Comparison of ENCODE assay signal across 1 cellular context in genomic region chr6:157892363-157892878, GRCh38.
TF ChIP-seq lines count a peak whose summit lies in the region.

No MANE protein-coding gene starts in this region.

TF ChIP-seq in K562, 482 proteins besides CTCF, POLR2A, EP300 and RAD21 (continued from another document and continues in another):
- TF ChIP-seq, protein P1, sequence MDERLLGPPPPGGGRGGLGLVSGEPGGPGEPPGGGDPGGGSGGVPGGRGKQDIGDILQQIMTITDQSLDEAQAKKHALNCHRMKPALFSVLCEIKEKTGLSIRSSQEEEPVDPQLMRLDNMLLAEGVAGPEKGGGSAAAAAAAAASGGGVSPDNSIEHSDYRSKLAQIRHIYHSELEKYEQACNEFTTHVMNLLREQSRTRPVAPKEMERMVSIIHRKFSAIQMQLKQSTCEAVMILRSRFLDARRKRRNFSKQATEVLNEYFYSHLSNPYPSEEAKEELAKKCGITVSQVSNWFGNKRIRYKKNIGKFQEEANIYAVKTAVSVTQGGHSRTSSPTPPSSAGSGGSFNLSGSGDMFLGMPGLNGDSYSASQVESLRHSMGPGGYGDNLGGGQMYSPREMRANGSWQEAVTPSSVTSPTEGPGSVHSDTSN (CRISPR knock-in tag; IDR thresholded peaks at IDR 0.05; ENCODE audit: low read depth) = no peak
- TF ChIP-seq, protein P1 (tag; conservative IDR thresholded peaks at IDR 0.05; ENCODE audit: low read depth) = no peak
- TF ChIP-seq ZBTB49 (CRISPR knock-in tag; IDR thresholded peaks at IDR 0.05; ENCODE audit: borderline replicate concordance) = no peak
- TF ChIP-seq HMGN3 (IDR thresholded peaks at IDR 0.05; ENCODE audit: borderline replicate concordance, extremely low read depth, insufficient read length, low read depth, low read length) = no peak
- no peak for TF ChIP-seq ZNF668 (CRISPR knock-in tag; IDR thresholded peaks at IDR 0.05)
- no peak for TF ChIP-seq MTF1 (CRISPR knock-in tag; IDR thresholded peaks at IDR 0.05; ENCODE audit: borderline replicate concordance)
- peak; percentile 76 for TF ChIP-seq FOXJ2 (tag; IDR thresholded peaks at IDR 0.05)
- no peak for TF ChIP-seq HMG20A (CRISPR knock-in tag; conservative IDR thresholded peaks at IDR 0.05)
- no peak for TF ChIP-seq ZNF76 (CRISPR knock-in tag; IDR thresholded peaks at IDR 0.05; ENCODE audit: borderline replicate concordance)
- TF ChIP-seq PHF8 (IDR thresholded peaks at IDR 0.05; ENCODE audit: borderline replicate concordance, low read length) = no peak
- no peak for TF ChIP-seq STAT5B (CRISPR knock-in tag; IDR thresholded peaks at IDR 0.05)
- no peak for TF ChIP-seq ZZZ3 (IDR thresholded peaks at IDR 0.05)
- TF ChIP-seq TAF15 (IDR thresholded peaks at IDR 0.05; ENCODE audit: low read depth, low read length) = no peak
- no peak for TF ChIP-seq NR4A1 (CRISPR knock-in tag; IDR thresholded peaks at IDR 0.05)
- TF ChIP-seq NR4A1 (tag; IDR thresholded peaks at IDR 0.05) = no peak
- no peak for TF ChIP-seq HIVEP1 (CRISPR knock-in tag; IDR thresholded peaks at IDR 0.05)
- no peak for TF ChIP-seq TSC22D4 (tag; IDR thresholded peaks at IDR 0.05)
- TF ChIP-seq, protein P2, sequence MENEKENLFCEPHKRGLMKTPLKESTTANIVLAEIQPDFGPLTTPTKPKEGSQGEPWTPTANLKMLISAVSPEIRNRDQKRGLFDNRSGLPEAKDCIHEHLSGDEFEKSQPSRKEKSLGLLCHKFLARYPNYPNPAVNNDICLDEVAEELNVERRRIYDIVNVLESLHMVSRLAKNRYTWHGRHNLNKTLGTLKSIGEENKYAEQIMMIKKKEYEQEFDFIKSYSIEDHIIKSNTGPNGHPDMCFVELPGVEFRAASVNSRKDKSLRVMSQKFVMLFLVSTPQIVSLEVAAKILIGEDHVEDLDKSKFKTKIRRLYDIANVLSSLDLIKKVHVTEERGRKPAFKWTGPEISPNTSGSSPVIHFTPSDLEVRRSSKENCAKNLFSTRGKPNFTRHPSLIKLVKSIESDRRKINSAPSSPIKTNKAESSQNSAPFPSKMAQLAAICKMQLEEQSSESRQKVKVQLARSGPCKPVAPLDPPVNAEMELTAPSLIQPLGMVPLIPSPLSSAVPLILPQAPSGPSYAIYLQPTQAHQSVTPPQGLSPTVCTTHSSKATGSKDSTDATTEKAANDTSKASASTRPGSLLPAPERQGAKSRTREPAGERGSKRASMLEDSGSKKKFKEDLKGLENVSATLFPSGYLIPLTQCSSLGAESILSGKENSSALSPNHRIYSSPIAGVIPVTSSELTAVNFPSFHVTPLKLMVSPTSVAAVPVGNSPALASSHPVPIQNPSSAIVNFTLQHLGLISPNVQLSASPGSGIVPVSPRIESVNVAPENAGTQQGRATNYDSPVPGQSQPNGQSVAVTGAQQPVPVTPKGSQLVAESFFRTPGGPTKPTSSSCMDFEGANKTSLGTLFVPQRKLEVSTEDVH (IDR thresholded peaks at IDR 0.05; ENCODE audit: low read depth, partially characterized antibody) = peak; percentile 52
- TF ChIP-seq CAMTA2 (CRISPR knock-in tag; conservative IDR thresholded peaks at IDR 0.05) = no peak
- peak in 1 of 2 experiments; percentile 53; a peak in 1 of 4 replicates for TF ChIP-seq FOXK2 (conservative IDR thresholded peaks at IDR 0.05 in 1 of 2, IDR thresholded peaks at IDR 0.05 in 1 of 2; ENCODE audit: low read depth in 2 of 2)
- TF ChIP-seq, protein P3, sequence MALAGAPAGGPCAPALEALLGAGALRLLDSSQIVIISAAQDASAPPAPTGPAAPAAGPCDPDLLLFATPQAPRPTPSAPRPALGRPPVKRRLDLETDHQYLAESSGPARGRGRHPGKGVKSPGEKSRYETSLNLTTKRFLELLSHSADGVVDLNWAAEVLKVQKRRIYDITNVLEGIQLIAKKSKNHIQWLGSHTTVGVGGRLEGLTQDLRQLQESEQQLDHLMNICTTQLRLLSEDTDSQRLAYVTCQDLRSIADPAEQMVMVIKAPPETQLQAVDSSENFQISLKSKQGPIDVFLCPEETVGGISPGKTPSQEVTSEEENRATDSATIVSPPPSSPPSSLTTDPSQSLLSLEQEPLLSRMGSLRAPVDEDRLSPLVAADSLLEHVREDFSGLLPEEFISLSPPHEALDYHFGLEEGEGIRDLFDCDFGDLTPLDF (CRISPR knock-in tag; IDR thresholded peaks at IDR 0.05) = no peak
- no peak for TF ChIP-seq COPS2 (conservative IDR thresholded peaks at IDR 0.05)
- no peak for TF ChIP-seq ATF7 (IDR thresholded peaks at IDR 0.05)
- TF ChIP-seq NEUROD1 (IDR thresholded peaks at IDR 0.05; ENCODE audit: borderline replicate concordance, low read depth, low read length, partially characterized antibody) = no peak
- TF ChIP-seq, protein P4, sequence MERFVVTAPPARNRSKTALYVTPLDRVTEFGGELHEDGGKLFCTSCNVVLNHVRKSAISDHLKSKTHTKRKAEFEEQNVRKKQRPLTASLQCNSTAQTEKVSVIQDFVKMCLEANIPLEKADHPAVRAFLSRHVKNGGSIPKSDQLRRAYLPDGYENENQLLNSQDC (CRISPR knock-in tag; IDR thresholded peaks at IDR 0.05) = no peak
- TF ChIP-seq PML (IDR thresholded peaks at IDR 0.05; ENCODE audit: low read length) = peak; percentile 54; the same call in 1 of the 2 replicates
- no peak for TF ChIP-seq POLR2AphosphoS5 (IDR thresholded peaks at IDR 0.05; ENCODE audit: control insufficient read depth, insufficient read depth, low read depth, low read length)
- TF ChIP-seq ZC3H8 (IDR thresholded peaks at IDR 0.05) = no peak
- TF ChIP-seq ZNF395 (CRISPR knock-in tag; IDR thresholded peaks at IDR 0.05) = no peak
- no peak for TF ChIP-seq FOXA1 (IDR thresholded peaks at IDR 0.05; ENCODE audit: borderline replicate concordance)
- no peak for TF ChIP-seq NR1H2 (CRISPR knock-in tag; IDR thresholded peaks at IDR 0.05)
- no peak for TF ChIP-seq ZNF780A (CRISPR knock-in tag; IDR thresholded peaks at IDR 0.05)
- TF ChIP-seq PREB (CRISPR knock-in tag; IDR thresholded peaks at IDR 0.05) = no peak
- TF ChIP-seq BHLHE40 (IDR thresholded peaks at IDR 0.05; ENCODE audit: low read length) = no peak
- TF ChIP-seq NBN (IDR thresholded peaks at IDR 0.05; ENCODE audit: low read depth) = no peak; the same call in 1 of the 2 replicates
- peak; percentile 98 for TF ChIP-seq CXXC5 (CRISPR knock-in tag; IDR thresholded peaks at IDR 0.05)
- TF ChIP-seq ZNF699 (CRISPR knock-in tag; IDR thresholded peaks at IDR 0.05; ENCODE audit: insufficient replicate concordance) = no peak
- TF ChIP-seq MCM2 (IDR thresholded peaks at IDR 0.05; ENCODE audit: low read depth) = no peak
- no peak for TF ChIP-seq SRSF3 (IDR thresholded peaks at IDR 0.05; ENCODE audit: insufficient read depth, low read length)
- TF ChIP-seq, protein P5, sequence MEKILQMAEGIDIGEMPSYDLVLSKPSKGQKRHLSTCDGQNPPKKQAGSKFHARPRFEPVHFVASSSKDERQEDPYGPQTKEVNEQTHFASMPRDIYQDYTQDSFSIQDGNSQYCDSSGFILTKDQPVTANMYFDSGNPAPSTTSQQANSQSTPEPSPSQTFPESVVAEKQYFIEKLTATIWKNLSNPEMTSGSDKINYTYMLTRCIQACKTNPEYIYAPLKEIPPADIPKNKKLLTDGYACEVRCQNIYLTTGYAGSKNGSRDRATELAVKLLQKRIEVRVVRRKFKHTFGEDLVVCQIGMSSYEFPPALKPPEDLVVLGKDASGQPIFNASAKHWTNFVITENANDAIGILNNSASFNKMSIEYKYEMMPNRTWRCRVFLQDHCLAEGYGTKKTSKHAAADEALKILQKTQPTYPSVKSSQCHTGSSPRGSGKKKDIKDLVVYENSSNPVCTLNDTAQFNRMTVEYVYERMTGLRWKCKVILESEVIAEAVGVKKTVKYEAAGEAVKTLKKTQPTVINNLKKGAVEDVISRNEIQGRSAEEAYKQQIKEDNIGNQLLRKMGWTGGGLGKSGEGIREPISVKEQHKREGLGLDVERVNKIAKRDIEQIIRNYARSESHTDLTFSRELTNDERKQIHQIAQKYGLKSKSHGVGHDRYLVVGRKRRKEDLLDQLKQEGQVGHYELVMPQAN (IDR thresholded peaks at IDR 0.05; ENCODE audit: borderline replicate concordance) = no peak
- TF ChIP-seq, protein P6, sequence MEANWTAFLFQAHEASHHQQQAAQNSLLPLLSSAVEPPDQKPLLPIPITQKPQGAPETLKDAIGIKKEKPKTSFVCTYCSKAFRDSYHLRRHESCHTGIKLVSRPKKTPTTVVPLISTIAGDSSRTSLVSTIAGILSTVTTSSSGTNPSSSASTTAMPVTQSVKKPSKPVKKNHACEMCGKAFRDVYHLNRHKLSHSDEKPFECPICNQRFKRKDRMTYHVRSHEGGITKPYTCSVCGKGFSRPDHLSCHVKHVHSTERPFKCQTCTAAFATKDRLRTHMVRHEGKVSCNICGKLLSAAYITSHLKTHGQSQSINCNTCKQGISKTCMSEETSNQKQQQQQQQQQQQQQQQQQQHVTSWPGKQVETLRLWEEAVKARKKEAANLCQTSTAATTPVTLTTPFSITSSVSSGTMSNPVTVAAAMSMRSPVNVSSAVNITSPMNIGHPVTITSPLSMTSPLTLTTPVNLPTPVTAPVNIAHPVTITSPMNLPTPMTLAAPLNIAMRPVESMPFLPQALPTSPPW (CRISPR knock-in tag; IDR thresholded peaks at IDR 0.05) = no peak
- no peak for TF ChIP-seq CCAR2 (IDR thresholded peaks at IDR 0.05; ENCODE audit: low read depth, low read length)
- no peak for TF ChIP-seq ZNF347 (CRISPR knock-in tag; IDR thresholded peaks at IDR 0.05; ENCODE audit: low read depth)
- no peak for TF ChIP-seq GMEB1 (CRISPR knock-in tag; IDR thresholded peaks at IDR 0.05)
